ENCODE assay signal across 8 cellular contexts in the genomic region with DNA sequence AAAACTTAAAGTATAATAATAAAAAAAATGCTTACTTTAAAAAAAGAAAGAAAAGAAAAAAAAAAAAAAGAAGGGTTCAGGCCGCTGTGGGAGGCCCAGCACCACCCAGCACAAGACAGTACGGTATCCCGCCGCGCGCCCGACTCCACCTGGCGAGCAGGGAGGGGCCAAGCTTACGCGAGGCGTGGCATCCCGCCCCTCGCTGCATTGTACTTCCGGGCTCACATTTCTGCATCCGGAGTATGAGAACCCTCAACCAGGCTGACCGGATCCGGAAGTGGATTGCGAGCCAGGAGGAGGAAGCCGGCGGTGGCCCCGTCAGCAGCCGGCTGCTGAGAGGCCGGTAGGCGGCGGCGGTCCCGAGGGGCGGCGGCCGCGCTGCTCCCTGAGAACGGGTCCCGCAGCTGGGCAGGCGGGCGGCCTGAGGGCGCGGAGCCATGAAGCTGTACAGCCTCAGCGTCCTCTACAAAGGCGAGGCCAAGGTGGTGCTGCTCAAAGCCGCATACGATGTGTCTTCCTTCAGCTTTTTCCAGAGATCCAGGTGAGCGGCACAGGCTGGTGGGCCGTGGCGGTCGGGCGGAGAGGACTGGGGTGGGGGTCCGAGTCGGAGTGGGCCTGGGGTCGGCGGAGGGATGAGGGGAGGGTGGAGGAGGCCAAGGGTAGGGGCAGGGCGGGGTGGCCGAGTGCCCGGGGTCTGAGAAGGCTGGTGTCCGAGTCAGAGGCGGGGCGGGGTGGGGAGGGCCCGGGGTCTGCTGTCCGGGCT. TPM values are rescaled to one million over a fixed set of nuclear protein-coding genes. Genes with fewer than 3 reads are reported as not detected.
DNase-seq lines count a peak whose midpoint lies in the region; ATAC-seq and TF ChIP-seq lines count a peak whose summit lies in the region.

A gene (plus strand): TSS at position 280 of the 763 bp plus-strand sequence. CDS start 158 bp downstream, at position 438.

- TF ChIP-seq CTCF in DND-41 (IDR thresholded peaks at IDR 0.05; ENCODE audit: borderline replicate concordance, extremely low read depth, low read length, poor library complexity, severe bottlenecking) (peak; percentile 53), KMS-11 (conservative IDR thresholded peaks at IDR 0.05; ENCODE audit: low read depth, low read length) (peak; percentile 65), Panc1 (IDR thresholded peaks at IDR 0.05) (peak; percentile 61; the same call in 1 of the 2 replicates), esophagus squamous epithelium (IDR thresholded peaks at IDR 0.05) (peak; percentile 49 to 83 (median 77))

- DNase-seq in DND-41 (peak; percentile 96), Panc1 (ENCODE audit: low read depth, low spot score) (peak; percentile 89), esophagus squamous epithelium (lab: John Stamatoyannopoulos, UW) (peak; percentile 72), myocyte (ENCODE audit: low read depth) (peak; percentile 98)
- peak; percentile 96 to 97 for DNase-seq in activated T-cell treated with anti-CD3 and anti-CD28 coated beads, Interleukin-2, amount 50 U/mL, for 48 hours
- peak; percentile 93 to 97 for DNase-seq in stimulated activated CD8-positive, alpha-beta memory T cell treated with anti-CD3 and anti-CD28 coated beads, Interleukin-7, amount 100 ng/mL, for 48 hours (ENCODE audit: extremely low read depth in 1 of 2, low read depth in 1 of 2)

- no peaks in the 10 kb centered on the region for H3K27me3 ChIP-seq in DND-41 (ENCODE audit: insufficient read depth, low read length, poor library complexity)
- no peaks in the 10 kb centered on the region for H3K27me3 ChIP-seq in KMS-11 (ENCODE audit: insufficient read depth, low read depth)
- H3K27me3 ChIP-seq in Panc1 (ENCODE audit: control insufficient read depth, insufficient read depth, low read length) = no peaks in the 10 kb centered on the region
- H3K27me3 ChIP-seq in esophagus squamous epithelium = peaks cover 0 to 6% (median 0%) of the 10 kb centered on the region in 4 donors

- peaks cover 30% of the 10 kb centered on the region for H3K36me3 ChIP-seq in DND-41 (ENCODE audit: insufficient read depth, low read length)
- no peaks in the 10 kb centered on the region; the same call in 1 of the 2 replicates for H3K36me3 ChIP-seq in KMS-11 (ENCODE audit: insufficient read depth)
- H3K36me3 ChIP-seq in Panc1 (ENCODE audit: control insufficient read depth, insufficient read depth, low read length) = peaks cover 14% of the 10 kb centered on the region; the same call in 1 of the 2 replicates
- H3K36me3 ChIP-seq in esophagus squamous epithelium = peaks cover 0 to 27% (median 2%) of the 10 kb centered on the region in 3 donors

- POLR2A ChIA-PET in Panc1 (lab: Charles Lee) = interaction anchor here (0.7 kb wide), 1 partner anchor 20 kb away, joined by 4 read pairs; no protein-coding TSS in a partner anchor

- peak in 3 of 4 donors; percentile 77 to 85 (median 78) for TF ChIP-seq POLR2A in esophagus squamous epithelium (IDR thresholded peaks at IDR 0.05)

- BruUV-seq in Panc1 (replicated peaks; lab: Mats Ljungman, UMichigan) = no TSS peak

- in situ Hi-C loops in Panc1 (cut with HindIII; ENCODE audit: low pct_unique_long_range_greater_than_20kb, low sequenced_read_pairs) = loop anchor here (25.0 kb wide), 1 partner anchor 136 kb away; a partner anchor contains a TSS

- no peaks in the 10 kb centered on the region for H3K9me3 ChIP-seq in DND-41 (ENCODE audit: insufficient read depth, low read length, severe bottlenecking)
- no peaks in the 10 kb centered on the region for H3K9me3 ChIP-seq in Panc1 (ENCODE audit: control insufficient read depth, insufficient read depth, low read depth, low read length)
- H3K9me3 ChIP-seq in esophagus squamous epithelium = no peaks in the 10 kb centered on the region

- H3K4me3 ChIP-seq in DND-41 (ENCODE audit: low read depth in 1 of 2, low read length in 2 of 2) (peak within 1 kb of the TSS; percentile 98 to 99), KMS-11 (IDR thresholded peaks at IDR 0.05; ENCODE audit: insufficient read depth, low read depth, low read length) (no peak within 1 kb of the TSS), Panc1 (ENCODE audit: low read depth in 2 of 2, low read length in 2 of 2) (peak within 1 kb of the TSS; percentile 73 to 80), esophagus squamous epithelium (peak within 1 kb of the TSS; percentile 68 to 98 (median 96))

- CTCF ChIA-PET in Panc1 (lab: Charles Lee) = interaction anchor here (0.6 to 0.7 kb wide), 4 partner anchors 8 to 364 kb away, joined by 3 to 9 read pairs (median 4); no protein-coding TSS in a partner anchor

- peak; percentile 98 for ATAC-seq in DND-41 (ENCODE audit: insufficient read depth, low read depth)
- ATAC-seq in GM21737 (IDR thresholded peaks at IDR 0.05; ENCODE audit: unreplicated experiment) = peak; percentile 99
- ATAC-seq in Panc1 = peak; percentile 100

- peak within 1 kb of the TSS; percentile 80 for H3K9ac ChIP-seq in DND-41 (ENCODE audit: low read depth, low read length)
- peak within 1 kb of the TSS; percentile 63; the same call in 1 of the 2 replicates for H3K9ac ChIP-seq in KMS-11

- H3K4me1 ChIP-seq in DND-41 (ENCODE audit: insufficient read depth, low read length) (peaks cover 27% of the 10 kb centered on the region), KMS-11 (ENCODE audit: low read depth, poor library complexity, severe bottlenecking) (peaks cover 9% of the 10 kb centered on the region), Panc1 (ENCODE audit: control insufficient read depth, insufficient read depth, low read length) (peaks cover 6% of the 10 kb centered on the region), esophagus squamous epithelium (peaks cover 3 to 51% (median 12%) of the 10 kb centered on the region in 3 donors)

- H4K20me1 ChIP-seq in DND-41 (ENCODE audit: insufficient read depth, low read length) (peaks cover 14% of the 10 kb centered on the region; the same call in 1 of the 2 replicates), KMS-11 (ENCODE audit: insufficient read depth) (no peaks in the 10 kb centered on the region)

- 0 to 1% methylated on average over 9 to 21 of the region's 58 CpGs for WGBS in esophagus squamous epithelium, 2 donors

- H2AFZ ChIP-seq in DND-41 (ENCODE audit: low read depth, low read length) (peak within 1 kb of the TSS; percentile 91), KMS-11 (ENCODE audit: low read depth) (peak within 1 kb of the TSS; percentile 75; the same call in 1 of the 2 replicates)

- H3K27ac ChIP-seq in DND-41 (ENCODE audit: low read length) (peak within 1 kb of the TSS; percentile 86), KMS-11 (no peak within 1 kb of the TSS), Panc1 (ENCODE audit: low read length) (peak within 1 kb of the TSS; percentile 84), esophagus squamous epithelium (peak within 1 kb of the TSS; percentile 83 to 95 (median 88))

- intact Hi-C loops in Panc1 (cut with micrococcal nuclease; ENCODE audit: unreplicated experiment) (no loop called here), esophagus squamous epithelium (cut with DNase I) (no loop called here)

- peak within 1 kb of the TSS; percentile 98 for H3K4me2 ChIP-seq in DND-41 (ENCODE audit: insufficient read depth, low read length)
- H3K4me2 ChIP-seq in KMS-11 = peak within 1 kb of the TSS; percentile 69

- H3K79me2 ChIP-seq in DND-41 (ENCODE audit: insufficient read depth, low read length) = peaks cover 41% of the 10 kb centered on the region
- H3K79me2 ChIP-seq in KMS-11 (ENCODE audit: insufficient read depth, low read depth) = peaks cover 27% of the 10 kb centered on the region

RNA-seq across cellular contexts. Expression of the gene that starts here (rescaled TPM):
- 207 TPM for total RNA-seq in Panc1 (2021; ENCODE audit: unreplicated experiment)
- polyA plus RNA-seq in Panc1 (2012; ENCODE audit: insufficient read length) = 160 TPM
- 10 to 100 TPM; 56.3 to 91.8 (median 65.1) TPM for total RNA-seq in esophagus squamous epithelium
- 153 and 155 TPM in 2 replicates for total RNA-seq in myocyte
- 268 TPM for polyA plus RNA-seq in myocyte (2012)
